29 cellular contexts compared by ENCODE assay signal in genomic region chr10:36358736-36359135, GRCh38.
"Had no signal": no experiment of that assay in that cellular context is flagged by ENCODE, and none has a peak within 500 bp of the region (broad histone marks: within the 10 kb centered on the region; RNA-seq: fewer than 3 reads in every experiment).

No MANE protein-coding gene starts in this region.

- DNase-seq: activated CD4-positive, alpha-beta memory T cell treated with anti-CD3 and anti-CD28 coated beads, Interleukin-2, amount 10 ng/mL, durations not matched to agents 7 days and 5 days; activated CD4-positive, alpha-beta T cell treated with anti-CD3 and anti-CD28 coated beads for 1 hour; activated CD4-positive, alpha-beta T cell treated with anti-CD3 and anti-CD28 coated beads, Interleukin-2, amount 10 ng/mL, durations not matched to agents 7 days and 5 days; activated CD8-positive, alpha-beta memory T cell treated with anti-CD3 and anti-CD28 coated beads, Interleukin-2, amount 50 U/mL, for 48 hours; activated gamma-delta T cell; activated naive CD8-positive, alpha-beta T cell treated with anti-CD3 and anti-CD28 coated beads, Interleukin-2, amount 50 U/mL, for 24 hours; activated T-cell treated with anti-CD3 and anti-CD28 coated beads, Interleukin-2, amount 50 U/mL, for 24 hours; anterior cingulate cortex; cerebellar nuclear complex; dorsolateral prefrontal cortex; effector memory CD4-positive, alpha-beta T cell; gastrocnemius medialis; glutamatergic neuron; islet precursor cell; left colon; mammary epithelial cell; naive B cell; nephron progenitor cell; ovary; retina; stimulated activated CD4-positive, alpha-beta T cell treated with anti-CD3 and anti-CD28 coated beads, Interleukin-12 subunit alpha, Interleukin-12 subunit beta, amount 100 ng/mL, for 4 hours; stimulated activated CD4-positive, alpha-beta T cell treated with anti-CD3 and anti-CD28 coated beads, Interleukin-4, amount 100 ng/mL, for 1 hour; T-helper 2 cell; trophoblast cell had no signal

- FAIRE-seq: urothelium cell line had no signal

- H3K27ac ChIP-seq: coronary artery, dorsolateral prefrontal cortex, gastrocnemius medialis, neutrophil, ovary, skin epidermis, thoracic aorta had no signal
